ENCODE assay signal across 1 cellular context in genomic region chr2:38178556-38179419, GRCh38.
TF ChIP-seq lines count a peak whose summit lies in the region.

No MANE protein-coding gene starts in this region.

TF ChIP-seq in GM12878, 131 proteins besides CTCF, POLR2A, EP300 and RAD21 (continued from another document and continues in another):
- peak; percentile 24; the same call in 1 of the 2 replicates for TF ChIP-seq DPF2 (IDR thresholded peaks at IDR 0.05)
- no peak for TF ChIP-seq SMC3 (IDR thresholded peaks at IDR 0.05; ENCODE audit: borderline replicate concordance, low read length)
- peak; percentile 86 to 90 for TF ChIP-seq IKZF2 (IDR thresholded peaks at IDR 0.05)
- no peak for TF ChIP-seq SMAD1 (IDR thresholded peaks at IDR 0.05; ENCODE audit: low read depth, partially characterized antibody)
- no peak for TF ChIP-seq USF2 (IDR thresholded peaks at IDR 0.05; ENCODE audit: borderline replicate concordance, low read depth, low read length)
- no peak for TF ChIP-seq RBBP5 (conservative IDR thresholded peaks at IDR 0.05)
- TF ChIP-seq ATF7 (IDR thresholded peaks at IDR 0.05; ENCODE audit: low read depth), result peak; percentile 85
- peak; percentile 68 for TF ChIP-seq FOXM1 (IDR thresholded peaks at IDR 0.05; ENCODE audit: low read depth, low read length)
- TF ChIP-seq IRF5 (IDR thresholded peaks at IDR 0.05; ENCODE audit: borderline replicate concordance), result no peak
- 0 out of 2 replicates have a peak, but pooled peaks have one; percentile 34 for TF ChIP-seq TCF12 (IDR thresholded peaks at IDR 0.05; ENCODE audit: low read depth, low read length)
- TF ChIP-seq ZZZ3 (IDR thresholded peaks at IDR 0.05; ENCODE audit: control insufficient read depth, insufficient read length, low read depth), result no peak
- TF ChIP-seq SMARCA5 (IDR thresholded peaks at IDR 0.05), result no peak
- TF ChIP-seq MEF2A (IDR thresholded peaks at IDR 0.05; ENCODE audit: insufficient read depth, low read depth, low read length), result 0 out of 2 replicates have a peak, but pooled peaks have one; percentile 42
- 0 out of 2 replicates have a peak, but pooled peaks have one; percentile 8 for TF ChIP-seq PAX5 (IDR thresholded peaks at IDR 0.05; ENCODE audit: borderline replicate concordance, low read depth, low read length)
- no peak for TF ChIP-seq SUZ12 (IDR thresholded peaks at IDR 0.05; ENCODE audit: unreplicated experiment)
- no peak for TF ChIP-seq JUND (IDR thresholded peaks at IDR 0.05; ENCODE audit: low read depth, low read length)
- TF ChIP-seq ZNF384 (IDR thresholded peaks at IDR 0.05; ENCODE audit: borderline replicate concordance, low read depth, low read length), result no peak
- peak; percentile 36 for TF ChIP-seq SKIL (IDR thresholded peaks at IDR 0.05; ENCODE audit: low read depth, poor library complexity, severe bottlenecking)
- peak; percentile 72 for TF ChIP-seq IKZF1 (conservative IDR thresholded peaks at IDR 0.05)
- no peak for TF ChIP-seq HDGF (IDR thresholded peaks at IDR 0.05)
- TF ChIP-seq ZSCAN29 (IDR thresholded peaks at IDR 0.05), result no peak
- TF ChIP-seq STAT3 (IDR thresholded peaks at IDR 0.05; ENCODE audit: low read depth, low read length), result no peak
- TF ChIP-seq RAD51 (IDR thresholded peaks at IDR 0.05), result no peak
- no peak for TF ChIP-seq SUPT20H (IDR thresholded peaks at IDR 0.05; ENCODE audit: borderline replicate concordance, control insufficient read depth, low read depth, low read length)
- peak; percentile 75; the same call in 1 of the 2 replicates for TF ChIP-seq ESRRA (IDR thresholded peaks at IDR 0.05; ENCODE audit: low read length)
- peak; percentile 78 for TF ChIP-seq CREB1 (IDR thresholded peaks at IDR 0.05; ENCODE audit: low read depth)
- TF ChIP-seq SIX5 (IDR thresholded peaks at IDR 0.05; ENCODE audit: low read depth, low read length, severe bottlenecking), result no peak
- 0 out of 2 replicates have a peak, but pooled peaks have one; percentile 46 for TF ChIP-seq CBX5 (IDR thresholded peaks at IDR 0.05; ENCODE audit: low read depth)
- no peak for TF ChIP-seq BCL3 (IDR thresholded peaks at IDR 0.05; ENCODE audit: borderline replicate concordance, insufficient read depth, low read depth, low read length, poor library complexity, severe bottlenecking)
- no peak for TF ChIP-seq NFXL1 (IDR thresholded peaks at IDR 0.05; ENCODE audit: borderline replicate concordance)
- TF ChIP-seq NRF1 (conservative IDR thresholded peaks at IDR 0.05; ENCODE audit: low read depth, low read length), result no peak
- no peak for TF ChIP-seq KLF5 (IDR thresholded peaks at IDR 0.05; ENCODE audit: partially characterized antibody)
- peak; percentile 53; the same call in 1 of the 2 replicates for TF ChIP-seq PKNOX1 (IDR thresholded peaks at IDR 0.05)
- TF ChIP-seq ETV6 (conservative IDR thresholded peaks at IDR 0.05 in 1 of 2, IDR thresholded peaks at IDR 0.05 in 1 of 2; ENCODE audit: borderline replicate concordance in 1 of 2, low read depth in 1 of 2), result peak in 1 of 2 experiments; percentile 76; a peak in 1 of 4 replicates
- TF ChIP-seq POU2F2 (IDR thresholded peaks at IDR 0.05; ENCODE audit: borderline replicate concordance, low read depth, low read length), result 0 out of 3 replicates have a peak, but pooled peaks have one; percentile 10
- TF ChIP-seq ZNF622 (IDR thresholded peaks at IDR 0.05), result no peak
- TF ChIP-seq MLLT1 (IDR thresholded peaks at IDR 0.05), result 0 out of 2 replicates have a peak, but pooled peaks have one; percentile 34
- no peak for TF ChIP-seq FOS (IDR thresholded peaks at IDR 0.05; ENCODE audit: borderline replicate concordance, extremely low read depth, insufficient read length)
- no peak for TF ChIP-seq ZNF687 (IDR thresholded peaks at IDR 0.05)
- peak; percentile 71; the same call in 1 of the 2 replicates for TF ChIP-seq CREM (IDR thresholded peaks at IDR 0.05; ENCODE audit: low read depth)
- no peak for TF ChIP-seq PML (IDR thresholded peaks at IDR 0.05; ENCODE audit: low read length)
- TF ChIP-seq NFIC (IDR thresholded peaks at IDR 0.05; ENCODE audit: low read depth, low read length), result peak; percentile 87
- TF ChIP-seq SPI1 (IDR thresholded peaks at IDR 0.05; ENCODE audit: borderline replicate concordance, insufficient read depth, low read depth, low read length), result peak; percentile 96
- TF ChIP-seq RELA (IDR thresholded peaks at IDR 0.05; ENCODE audit: borderline replicate concordance, partially characterized antibody), result no peak
- peak; percentile 79 for TF ChIP-seq RUNX3 (IDR thresholded peaks at IDR 0.05; ENCODE audit: low read length)
- no peak for TF ChIP-seq PAX8 (IDR thresholded peaks at IDR 0.05)
- TF ChIP-seq BMI1 (IDR thresholded peaks at IDR 0.05; ENCODE audit: borderline replicate concordance), result peak; percentile 54; the same call in 1 of the 2 replicates
- peak; percentile 66 for TF ChIP-seq RELB (IDR thresholded peaks at IDR 0.05; ENCODE audit: low read depth)
